In the genomic region with DNA sequence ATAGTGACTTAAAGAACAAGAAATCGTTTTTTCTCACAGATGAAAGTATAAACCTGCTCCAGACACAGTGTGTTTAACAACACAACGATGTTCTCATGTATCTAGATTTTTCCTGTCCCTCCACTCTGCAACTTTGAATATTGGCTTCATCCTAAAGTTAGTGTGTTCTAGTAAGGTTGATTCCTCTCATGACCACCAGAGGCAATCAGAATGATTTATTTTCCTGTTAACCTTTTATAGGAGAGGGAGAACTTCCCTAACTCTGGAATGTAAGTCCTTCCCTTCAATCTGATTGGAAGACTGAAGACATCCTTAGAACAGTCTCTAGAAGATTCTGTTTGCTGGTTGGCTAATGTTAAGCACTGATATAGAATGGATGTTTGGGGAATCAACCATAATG, we compare ENCODE assay signal across 1 cellular context.
TF ChIP-seq lines count a peak whose summit lies in the region.

No MANE protein-coding gene starts in this region.

TF ChIP-seq in HepG2, 621 proteins besides CTCF, POLR2A, EP300 and RAD21:
- TF ChIP-seq, protein P1, sequence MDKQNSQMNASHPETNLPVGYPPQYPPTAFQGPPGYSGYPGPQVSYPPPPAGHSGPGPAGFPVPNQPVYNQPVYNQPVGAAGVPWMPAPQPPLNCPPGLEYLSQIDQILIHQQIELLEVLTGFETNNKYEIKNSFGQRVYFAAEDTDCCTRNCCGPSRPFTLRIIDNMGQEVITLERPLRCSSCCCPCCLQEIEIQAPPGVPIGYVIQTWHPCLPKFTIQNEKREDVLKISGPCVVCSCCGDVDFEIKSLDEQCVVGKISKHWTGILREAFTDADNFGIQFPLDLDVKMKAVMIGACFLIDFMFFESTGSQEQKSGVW (CRISPR knock-in tag; IDR thresholded peaks at IDR 0.05; ENCODE audit: borderline replicate concordance) = no peak
- TF ChIP-seq, protein P2, sequence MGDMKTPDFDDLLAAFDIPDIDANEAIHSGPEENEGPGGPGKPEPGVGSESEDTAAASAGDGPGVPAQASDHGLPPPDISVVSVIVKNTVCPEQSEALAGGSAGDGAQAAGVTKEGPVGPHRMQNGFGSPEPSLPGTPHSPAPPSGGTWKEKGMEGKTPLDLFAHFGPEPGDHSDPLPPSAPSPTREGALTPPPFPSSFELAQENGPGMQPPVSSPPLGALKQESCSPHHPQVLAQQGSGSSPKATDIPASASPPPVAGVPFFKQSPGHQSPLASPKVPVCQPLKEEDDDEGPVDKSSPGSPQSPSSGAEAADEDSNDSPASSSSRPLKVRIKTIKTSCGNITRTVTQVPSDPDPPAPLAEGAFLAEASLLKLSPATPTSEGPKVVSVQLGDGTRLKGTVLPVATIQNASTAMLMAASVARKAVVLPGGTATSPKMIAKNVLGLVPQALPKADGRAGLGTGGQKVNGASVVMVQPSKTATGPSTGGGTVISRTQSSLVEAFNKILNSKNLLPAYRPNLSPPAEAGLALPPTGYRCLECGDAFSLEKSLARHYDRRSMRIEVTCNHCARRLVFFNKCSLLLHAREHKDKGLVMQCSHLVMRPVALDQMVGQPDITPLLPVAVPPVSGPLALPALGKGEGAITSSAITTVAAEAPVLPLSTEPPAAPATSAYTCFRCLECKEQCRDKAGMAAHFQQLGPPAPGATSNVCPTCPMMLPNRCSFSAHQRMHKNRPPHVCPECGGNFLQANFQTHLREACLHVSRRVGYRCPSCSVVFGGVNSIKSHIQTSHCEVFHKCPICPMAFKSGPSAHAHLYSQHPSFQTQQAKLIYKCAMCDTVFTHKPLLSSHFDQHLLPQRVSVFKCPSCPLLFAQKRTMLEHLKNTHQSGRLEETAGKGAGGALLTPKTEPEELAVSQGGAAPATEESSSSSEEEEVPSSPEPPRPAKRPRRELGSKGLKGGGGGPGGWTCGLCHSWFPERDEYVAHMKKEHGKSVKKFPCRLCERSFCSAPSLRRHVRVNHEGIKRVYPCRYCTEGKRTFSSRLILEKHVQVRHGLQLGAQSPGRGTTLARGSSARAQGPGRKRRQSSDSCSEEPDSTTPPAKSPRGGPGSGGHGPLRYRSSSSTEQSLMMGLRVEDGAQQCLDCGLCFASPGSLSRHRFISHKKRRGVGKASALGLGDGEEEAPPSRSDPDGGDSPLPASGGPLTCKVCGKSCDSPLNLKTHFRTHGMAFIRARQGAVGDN (CRISPR knock-in tag; IDR thresholded peaks at IDR 0.05) = no peak
- TF ChIP-seq, protein P3, sequence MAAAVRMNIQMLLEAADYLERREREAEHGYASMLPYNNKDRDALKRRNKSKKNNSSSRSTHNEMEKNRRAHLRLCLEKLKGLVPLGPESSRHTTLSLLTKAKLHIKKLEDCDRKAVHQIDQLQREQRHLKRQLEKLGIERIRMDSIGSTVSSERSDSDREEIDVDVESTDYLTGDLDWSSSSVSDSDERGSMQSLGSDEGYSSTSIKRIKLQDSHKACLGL (CRISPR knock-in tag; IDR thresholded peaks at IDR 0.05) = no peak
- TF ChIP-seq ZNF350 (CRISPR knock-in tag; IDR thresholded peaks at IDR 0.05; ENCODE audit: borderline replicate concordance, low read depth) (no peak), ZNF496 (CRISPR knock-in tag; IDR thresholded peaks at IDR 0.05; ENCODE audit: insufficient replicate concordance) (no peak), ZNF589 (CRISPR knock-in tag; conservative IDR thresholded peaks at IDR 0.05) (no peak)
